ENCODE assay signal across 8 cellular contexts in genomic region chr9:109143881-109144562, GRCh38. TPM values are rescaled to one million over a fixed set of nuclear protein-coding genes. Genes with fewer than 3 reads are reported as not detected.
DNase-seq lines count a peak whose midpoint lies in the region; ATAC-seq and TF ChIP-seq lines count a peak whose summit lies in the region.

No MANE protein-coding gene starts in this region.

- H3K36me3 ChIP-seq in Panc1 (ENCODE audit: control insufficient read depth, insufficient read depth, low read length) (no peaks in the 10 kb centered on the region), fibroblast of lung (ENCODE audit: control insufficient read depth, insufficient read depth, low read length) (no peaks in the 10 kb centered on the region)

- H3K27ac ChIP-seq in Panc1 (ENCODE audit: low read length) (no peak overlapping the region), fibroblast of lung (ENCODE audit: insufficient read depth, low read length) (no peak overlapping the region), dorsolateral prefrontal cortex (no peak overlapping the region)

- H2AFZ ChIP-seq in fibroblast of lung (ENCODE audit: low read length): no peak overlapping the region

- TF ChIP-seq CTCF in Panc1 (IDR thresholded peaks at IDR 0.05) (peak; percentile 40), fibroblast of lung (conservative IDR thresholded peaks at IDR 0.05 in 1 of 2, IDR thresholded peaks at IDR 0.05 in 1 of 2; ENCODE audit: low read depth in 1 of 2, low read length in 2 of 2) (peak in 1 of 2 donors; percentile 44), dorsolateral prefrontal cortex (IDR thresholded peaks at IDR 0.05 in 54 of 56, conservative IDR thresholded peaks at IDR 0.05 in 2 of 56; ENCODE audit: low read depth in 1 of 56, partially characterized antibody in 56 of 56) (peak in 2 of 56 donors; percentile 9 to 11)

- ATAC-seq in HG03103 (IDR thresholded peaks at IDR 0.05; ENCODE audit: low read depth, unreplicated experiment) (peak; percentile 99), Panc1 (peak; percentile 87)

- no TSS peak for BruUV-seq in Panc1 (replicated peaks; lab: Mats Ljungman, UMichigan)

- H3K4me2 ChIP-seq in fibroblast of lung (ENCODE audit: extremely low read depth, insufficient read depth, low read length): peak overlapping the region; percentile 18

- intact Hi-C loops in Panc1 (cut with micrococcal nuclease; ENCODE audit: unreplicated experiment): no loop called here
- intact Hi-C loops in posterior cingulate gyrus (cut with DNase I): no loop called here
- intact Hi-C loops in dorsolateral prefrontal cortex (cut with DNase I): no loop called here

- H3K4me1 ChIP-seq in Panc1 (ENCODE audit: control insufficient read depth, insufficient read depth, low read length): no peaks in the 10 kb centered on the region
- no peaks in the 10 kb centered on the region for H3K4me1 ChIP-seq in fibroblast of lung (ENCODE audit: control insufficient read depth, extremely low read depth, insufficient read depth, low read length)

- H3K9me3 ChIP-seq in Panc1 (ENCODE audit: control insufficient read depth, insufficient read depth, low read depth, low read length) (no peaks in the 10 kb centered on the region), fibroblast of lung (ENCODE audit: control insufficient read depth, insufficient read depth, low read depth, low read length) (no peaks in the 10 kb centered on the region)

- no peaks in the 10 kb centered on the region for H3K27me3 ChIP-seq in Panc1 (ENCODE audit: control insufficient read depth, insufficient read depth, low read length)
- H3K27me3 ChIP-seq in fibroblast of lung (ENCODE audit: control insufficient read depth, insufficient read depth, low read length): peaks cover 2% of the 10 kb centered on the region
- no peaks in the 10 kb centered on the region for H3K27me3 ChIP-seq in dorsolateral prefrontal cortex

- H3K79me2 ChIP-seq in fibroblast of lung (ENCODE audit: control insufficient read depth, insufficient read depth, low read length): no peaks in the 10 kb centered on the region

- DNase-seq in EH (ENCODE audit: low read depth): peak; percentile 53
- DNase-seq in GM19240 (ENCODE audit: insufficient read length, low spot score): peak; percentile 20
- DNase-seq in Panc1 (ENCODE audit: low read depth, low spot score): peak; percentile 13
- peak; percentile 24 to 39 for DNase-seq in fibroblast of lung (ENCODE audit: low read depth in 2 of 2)
- no peak for DNase-seq in posterior cingulate gyrus
- DNase-seq in dorsolateral prefrontal cortex: no peak
- DNase-seq in NCI-H2107 (lab: John Stamatoyannopoulos, UW): no peak

- CTCF ChIA-PET in Panc1 (lab: Charles Lee): no interaction called here

- H3K4me3 ChIP-seq in Panc1 (ENCODE audit: low read depth in 2 of 2, low read length in 2 of 2): no peak overlapping the region
- no peak overlapping the region for H3K4me3 ChIP-seq in fibroblast of lung (replicated peaks in 1 of 4; ENCODE audit: control extremely low read depth in 1 of 4, insufficient read depth in 1 of 4, low read depth in 3 of 4, low read length in 4 of 4)
- no peak overlapping the region for H3K4me3 ChIP-seq in dorsolateral prefrontal cortex

- POLR2A ChIA-PET in Panc1 (lab: Charles Lee): no interaction called here

- H4K20me1 ChIP-seq in fibroblast of lung (ENCODE audit: control insufficient read depth, extremely low read depth, insufficient read depth, low read length): no peaks in the 10 kb centered on the region

- H3K9ac ChIP-seq in fibroblast of lung (ENCODE audit: insufficient read depth, low read length): no peak overlapping the region

- in situ Hi-C loops in Panc1 (cut with HindIII; ENCODE audit: low pct_unique_long_range_greater_than_20kb, low sequenced_read_pairs): no loop called here

RNA-seq across cellular contexts. Expression of gene FRRS1L, which starts 23.0 kb away (rescaled TPM):
- total RNA-seq in Panc1 (2021; ENCODE audit: unreplicated experiment) (2.3 TPM), fibroblast of lung (0.17 and 0.26 TPM in 2 replicates), dorsolateral prefrontal cortex (100 to 1,000 TPM in 105 of 120 experiments, 10 to 100 TPM in 15; 42.9 to 221 (median 137) TPM)
- 1.4 TPM for polyA plus RNA-seq in Panc1 (2012; ENCODE audit: insufficient read length)
- 0.08 and 0.15 TPM in 2 replicates for polyA plus RNA-seq in fibroblast of lung
- 0.06 and 0.14 TPM in 2 replicates for polyA plus RNA-seq in fibroblast of lung (2012)
- polyA minus RNA-seq in fibroblast of lung (ENCODE audit: low replicate concordance): 0.04 TPM in 1 of 2 replicates, not detected in the other

RNA-seq across cellular contexts. Expression of gene TMEM245, which starts 24.3 kb away (rescaled TPM):
- total RNA-seq in Panc1 (2021; ENCODE audit: unreplicated experiment) (54.0 TPM), fibroblast of lung (44.7 and 48.2 TPM in 2 replicates), dorsolateral prefrontal cortex (100 to 1,000 TPM in 1 of 120 experiments, 10 to 100 TPM in 119; 53.4 to 104 (median 72.3) TPM)
- polyA plus RNA-seq in Panc1 (2012; ENCODE audit: insufficient read length): 25.5 TPM
- polyA plus RNA-seq in fibroblast of lung: 43.5 and 48.8 TPM in 2 replicates
- 23.8 and 25.7 TPM in 2 replicates for polyA plus RNA-seq in fibroblast of lung (2012)
- polyA minus RNA-seq in fibroblast of lung (ENCODE audit: low replicate concordance): 75.3 and 82.1 TPM in 2 replicates

Comparison
In these comparisons a context has a peak if more than half of its experiments do, and no peak if none do; other contexts are left out.
1. DNase-seq: peak in EH (single experiment), GM19240 (single experiment), Panc1 (single experiment) and fibroblast of lung (2 of 2); none in posterior cingulate gyrus (0 of 10), dorsolateral prefrontal cortex (0 of 10) and NCI-H2107 (single experiment).
2. RNA of gene FRRS1L, which starts 23.0 kb away (total RNA-seq): 42.9 to 221 TPM in dorsolateral prefrontal cortex; 2.3 TPM in Panc1 (single experiment) and 0.17 to 0.26 TPM in fibroblast of lung; every median in the first group is over 10 times any median in the second.